12 cellular contexts compared by ENCODE assay signal in genomic region chr2:101802329-101802728, GRCh38.
DNase-seq lines count a peak whose midpoint lies in the region; ATAC-seq and TF ChIP-seq lines count a peak whose summit lies in the region.
"Had no signal": no experiment of that assay in that cellular context is flagged by ENCODE, and none has a peak within 500 bp of the region (broad histone marks: within the 10 kb centered on the region; RNA-seq: fewer than 3 reads in every experiment).

No MANE protein-coding gene starts in this region.

- intact Hi-C loops in Caco-2 (cut with micrococcal nuclease; ENCODE audit: unreplicated experiment): no loop called here

- H3K36me3 Mint-ChIP-seq in Caco-2 (ENCODE audit: insufficient read depth, unreplicated experiment): peaks cover 51% of the 10 kb centered on the region

- H3K9me3 Mint-ChIP-seq in Caco-2 (ENCODE audit: unreplicated experiment): no peaks in the 10 kb centered on the region

- no peak overlapping the region for H3K4me3 ChIP-seq in Caco-2 (ENCODE audit: low read depth, low read length)
- H3K4me3 ChIP-seq in fibroblast of mammary gland (ENCODE audit: control insufficient read depth, low read depth, low read length): no peak overlapping the region
- H3K4me3 ChIP-seq in osteoblast (ENCODE audit: insufficient read depth, low read length): no peak overlapping the region
- H3K4me3 ChIP-seq: BLaER1 treated with 17β-estradiol and CSF1 and Interleukin-3, amounts not matched to agents 10 nM and 100 nM; suprapubic skin had no signal

- peaks cover 99% of the 10 kb centered on the region for H3K79me2 ChIP-seq in osteoblast (ENCODE audit: insufficient read depth, low read length)

- POLR2A ChIA-PET in Caco-2 (lab: Charles Lee) (no interaction called here), RWPE1 (lab: Yijun Ruan, JAX; ENCODE audit: low non-redundant PET) (no interaction called here)

- no peak overlapping the region for H3K4me2 ChIP-seq in osteoblast (ENCODE audit: insufficient read depth, low read length)

- H3K4me1 Mint-ChIP-seq in Caco-2 (ENCODE audit: low read depth, unreplicated experiment): peaks cover 61% of the 10 kb centered on the region

- ATAC-seq in GM21423 (IDR thresholded peaks at IDR 0.05; ENCODE audit: unreplicated experiment): no peak
- no peak for ATAC-seq in HG02588 (IDR thresholded peaks at IDR 0.05; ENCODE audit: unreplicated experiment)

- H3K27me3 ChIP-seq in Caco-2 (replicated peaks; ENCODE audit: control insufficient read depth, insufficient read depth, low read length) (no peaks in the 10 kb centered on the region), osteoblast (ENCODE audit: insufficient read depth, low read length) (no peaks in the 10 kb centered on the region)
- H3K27me3 ChIP-seq: BLaER1 treated with 17β-estradiol and CSF1 and Interleukin-3, amounts not matched to agents 10 nM and 100 nM; suprapubic skin had no signal

- no peak overlapping the region for H2AFZ ChIP-seq in osteoblast (ENCODE audit: low read length)

- CTCF ChIA-PET in Caco-2 (lab: Charles Lee): no interaction called here
- CTCF ChIA-PET in RWPE1 (lab: Yijun Ruan, JAX): no interaction called here

- no TSS peak for BruUV-seq in Caco-2 (replicated peaks; lab: Mats Ljungman, UMichigan)

- no peak for TF ChIP-seq CTCF in Caco-2 (IDR thresholded peaks at IDR 0.05; ENCODE audit: insufficient read depth in 1 of 2, low read depth in 1 of 2, low read length in 1 of 2, severe bottlenecking in 1 of 2, unreplicated experiment in 1 of 2)
- TF ChIP-seq CTCF in RWPE1 (conservative IDR thresholded peaks at IDR 0.05; ENCODE audit: low read depth): no peak
- no peak for TF ChIP-seq CTCF in fibroblast of mammary gland (conservative IDR thresholded peaks at IDR 0.05; ENCODE audit: control insufficient read depth, insufficient read depth, low read depth, low read length)
- TF ChIP-seq CTCF in osteoblast (IDR thresholded peaks at IDR 0.05; ENCODE audit: extremely low read depth, low read depth, low read length): no peak

- H3K27ac ChIP-seq in RWPE1: 0 out of 2 replicates have a peak overlapping the region, but pooled peaks have one; percentile 19
- peak overlapping the region; percentile 41 for H3K27ac ChIP-seq in osteoblast (ENCODE audit: low read depth, low read length)
- H3K27ac ChIP-seq: BLaER1 treated with 17β-estradiol and CSF1 and Interleukin-3, amounts not matched to agents 10 nM and 100 nM; suprapubic skin had no signal

- H3K4me1 ChIP-seq in Caco-2: peaks cover 50% of the 10 kb centered on the region
- peaks cover 47% of the 10 kb centered on the region for H3K4me1 ChIP-seq in osteoblast (ENCODE audit: insufficient read depth, low read length)

- peak overlapping the region; percentile 63 for H3K27ac Mint-ChIP-seq in Caco-2 (ENCODE audit: unreplicated experiment)

- peaks cover 53% of the 10 kb centered on the region for H4K20me1 ChIP-seq in osteoblast (ENCODE audit: insufficient read depth, low read length)

- H3K36me3 ChIP-seq in Caco-2 (ENCODE audit: control insufficient read depth, insufficient read depth, low read length): no peaks in the 10 kb centered on the region; the same call in none of the 2 replicates
- H3K36me3 ChIP-seq in osteoblast (ENCODE audit: insufficient read depth, low read length): peaks cover 10% of the 10 kb centered on the region
- H3K36me3 ChIP-seq: suprapubic skin had no signal

- H3K27me3 Mint-ChIP-seq in Caco-2 (ENCODE audit: insufficient read depth, unreplicated experiment): no peaks in the 10 kb centered on the region

- H3K9me3 ChIP-seq in Caco-2 (no peaks in the 10 kb centered on the region), osteoblast (ENCODE audit: low read depth, low read length) (no peaks in the 10 kb centered on the region)
- H3K9me3 ChIP-seq: BLaER1 treated with 17β-estradiol and CSF1 and Interleukin-3, amounts not matched to agents 10 nM and 100 nM; suprapubic skin had no signal

- no peak overlapping the region for H3K4me3 Mint-ChIP-seq in Caco-2 (ENCODE audit: unreplicated experiment)

- DNase-seq in Caco-2: peak; percentile 46 to 59
- DNase-seq in RWPE1 (ENCODE audit: low spot score): peak; percentile 24
- peak; percentile 28 for DNase-seq in fibroblast of mammary gland (ENCODE audit: low read depth)
- no peak for DNase-seq in osteoblast (ENCODE audit: insufficient read length, low spot score, missing footprints)
- no peak for DNase-seq in NCI-H1092 treated with DMSO at 0.1 percent for 48 hours (lab: John Stamatoyannopoulos, UW)
- DNase-seq in UCSD-AML1 (lab: John Stamatoyannopoulos, UW; ENCODE audit: unreplicated experiment): no peak
- DNase-seq: activated CD8-positive, alpha-beta memory T cell treated with anti-CD3 and anti-CD28 coated beads, Interleukin-2, amount 50 U/mL, for 4 hours; MM.1S had no signal

Comparison
In these comparisons a context has a peak if more than half of its experiments do, and no peak if none do; other contexts are left out.
1. DNase-seq: peak in Caco-2 (2 of 2), RWPE1 (single experiment) and fibroblast of mammary gland (single experiment); none in osteoblast (single experiment), NCI-H1092 treated with DMSO at 0.1 percent for 48 hours (single experiment) and UCSD-AML1 (single experiment).